In genomic region chr18:44826418-44827259, GRCh38 we compare ENCODE assay signal across 8 cellular contexts.
A peak's percentile ranks its signal among the peaks of the same experiment; 100 is the strongest.
DNase-seq lines count a peak whose midpoint lies in the region; ATAC-seq, FAIRE-seq and TF ChIP-seq lines count a peak whose summit lies in the region.

No MANE protein-coding gene starts in this region.

- TF ChIP-seq POLR2A in prostate gland (IDR thresholded peaks at IDR 0.05), result no peak

- peaks cover 2% of the 10 kb centered on the region for H3K4me1 ChIP-seq in prostate gland (replicated peaks)

- 20% methylated on average over 5 of the region's 5 CpGs for WGBS in prostate gland

- no peaks in the 10 kb centered on the region for H3K27me3 Mint-ChIP-seq in natural killer cell treated with Interleukin-12 subunit alpha and Interleukin-12 subunit beta and Interleukin-15 and Interleukin-18, amount 100 ng/mL, for 72 hours

- no peaks in the 10 kb centered on the region for H3K36me3 ChIP-seq in prostate gland

- peak overlapping the region; percentile 73 to 74 for H3K27ac ChIP-seq in prostate gland

- no peaks in the 10 kb centered on the region for H3K27me3 ChIP-seq in prostate gland (replicated peaks; ENCODE audit: insufficient read depth)

- H3K36me3 Mint-ChIP-seq in natural killer cell treated with Interleukin-12 subunit alpha and Interleukin-12 subunit beta and Interleukin-15 and Interleukin-18, amount 100 ng/mL, for 72 hours, result no peaks in the 10 kb centered on the region

- intact Hi-C loops in prostate gland (cut with DNase I), result no loop called here

- H3K4me3 Mint-ChIP-seq in natural killer cell treated with Interleukin-12 subunit alpha and Interleukin-12 subunit beta and Interleukin-15 and Interleukin-18, amount 100 ng/mL, for 72 hours, result no peak overlapping the region

- DNase-seq in HS-5 (ENCODE audit: low read depth), result peak; percentile 38
- DNase-seq in glomerular visceral epithelial cell (ENCODE audit: extremely low spot score), result peak; percentile 76
- peak; percentile 87 for DNase-seq in prostate gland (ENCODE audit: low spot score)
- DNase-seq in natural killer cell treated with Interleukin-12 subunit alpha and Interleukin-12 subunit beta and Interleukin-15 and Interleukin-18, amount 100 ng/mL, for 72 hours (ENCODE audit: low spot score), result no peak
- no peak for DNase-seq in CD1c-positive myeloid dendritic cell (ENCODE audit: extremely low spot score)
- DNase-seq in frontal cortex (ENCODE audit: low spot score in 2 of 2), result no peak
- DNase-seq in activated CD4-positive, alpha-beta T cell treated with anti-CD3 and anti-CD28 coated beads for 1 hour, result no peak

- H3K27ac Mint-ChIP-seq in natural killer cell treated with Interleukin-12 subunit alpha and Interleukin-12 subunit beta and Interleukin-15 and Interleukin-18, amount 100 ng/mL, for 72 hours, result peak overlapping the region in 1 of 2 donors; percentile 74

- no peaks in the 10 kb centered on the region for H3K9me3 ChIP-seq in prostate gland

- TF ChIP-seq CTCF in prostate gland (IDR thresholded peaks at IDR 0.05), result no peak

- peak; percentile 81 for ATAC-seq in SK-N-SH treated with all-trans-retinoic acid at 6 μM for 48 hours
- ATAC-seq in natural killer cell treated with Interleukin-12 subunit alpha and Interleukin-12 subunit beta and Interleukin-15 and Interleukin-18, amount 100 ng/mL, for 72 hours, result no peak

- H3K4me1 Mint-ChIP-seq in natural killer cell treated with Interleukin-12 subunit alpha and Interleukin-12 subunit beta and Interleukin-15 and Interleukin-18, amount 100 ng/mL, for 72 hours (ENCODE audit: low read depth in 2 of 2), result peaks cover 26 to 32% of the 10 kb centered on the region in 2 donors

- H3K4me3 ChIP-seq in prostate gland, result no peak overlapping the region

- H3K9me3 Mint-ChIP-seq in natural killer cell treated with Interleukin-12 subunit alpha and Interleukin-12 subunit beta and Interleukin-15 and Interleukin-18, amount 100 ng/mL, for 72 hours, result no peaks in the 10 kb centered on the region

- no peak for FAIRE-seq in frontal cortex (lab: Jason Lieb, UNC)

TF ChIP-seq in SK-N-SH treated with all-trans-retinoic acid at 6 μM for 48 hours, 23 proteins besides CTCF, POLR2A, EP300 and RAD21:
- TF ChIP-seq ZC3H10 (CRISPR knock-in tag; IDR thresholded peaks at IDR 0.05) (no peak), ZFP3 (CRISPR knock-in tag; IDR thresholded peaks at IDR 0.05) (no peak), ZNF8 (CRISPR knock-in tag; IDR thresholded peaks at IDR 0.05) (no peak), PPARA (CRISPR knock-in tag; IDR thresholded peaks at IDR 0.05; ENCODE audit: borderline replicate concordance) (no peak), BACH2 (CRISPR knock-in tag; IDR thresholded peaks at IDR 0.05; ENCODE audit: borderline replicate concordance) (no peak), CREB5 (CRISPR knock-in tag; IDR thresholded peaks at IDR 0.05; ENCODE audit: low read depth) (no peak), SNAI2 (CRISPR knock-in tag; IDR thresholded peaks at IDR 0.05) (no peak), ZNF565 (CRISPR knock-in tag; conservative IDR thresholded peaks at IDR 0.05; ENCODE audit: low read depth) (no peak), ISL1 (CRISPR knock-in tag; IDR thresholded peaks at IDR 0.05) (no peak), ESRRG (CRISPR knock-in tag; IDR thresholded peaks at IDR 0.05) (no peak), TOX (CRISPR knock-in tag; IDR thresholded peaks at IDR 0.05; ENCODE audit: borderline replicate concordance) (no peak), RARB (CRISPR knock-in tag; IDR thresholded peaks at IDR 0.05) (no peak), TSHZ2 (CRISPR knock-in tag; IDR thresholded peaks at IDR 0.05) (no peak), GLIS3 (CRISPR knock-in tag; IDR thresholded peaks at IDR 0.05) (no peak), TCF4 (CRISPR knock-in tag; IDR thresholded peaks at IDR 0.05; ENCODE audit: borderline replicate concordance) (no peak), OSR1 (CRISPR knock-in tag; IDR thresholded peaks at IDR 0.05) (no peak), CSRNP3 (CRISPR knock-in tag; IDR thresholded peaks at IDR 0.05) (no peak)
- TF ChIP-seq, protein P1, sequence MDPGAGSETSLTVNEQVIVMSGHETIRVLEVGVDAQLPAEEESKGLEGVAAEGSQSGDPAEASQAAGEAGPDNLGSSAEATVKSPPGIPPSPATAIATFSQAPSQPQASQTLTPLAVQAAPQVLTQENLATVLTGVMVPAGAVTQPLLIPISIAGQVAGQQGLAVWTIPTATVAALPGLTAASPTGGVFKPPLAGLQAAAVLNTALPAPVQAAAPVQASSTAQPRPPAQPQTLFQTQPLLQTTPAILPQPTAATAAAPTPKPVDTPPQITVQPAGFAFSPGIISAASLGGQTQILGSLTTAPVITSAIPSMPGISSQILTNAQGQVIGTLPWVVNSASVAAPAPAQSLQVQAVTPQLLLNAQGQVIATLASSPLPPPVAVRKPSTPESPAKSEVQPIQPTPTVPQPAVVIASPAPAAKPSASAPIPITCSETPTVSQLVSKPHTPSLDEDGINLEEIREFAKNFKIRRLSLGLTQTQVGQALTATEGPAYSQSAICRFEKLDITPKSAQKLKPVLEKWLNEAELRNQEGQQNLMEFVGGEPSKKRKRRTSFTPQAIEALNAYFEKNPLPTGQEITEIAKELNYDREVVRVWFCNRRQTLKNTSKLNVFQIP (CRISPR knock-in tag; IDR thresholded peaks at IDR 0.05; ENCODE audit: borderline replicate concordance, low read depth), result no peak
- TF ChIP-seq, protein P2, sequence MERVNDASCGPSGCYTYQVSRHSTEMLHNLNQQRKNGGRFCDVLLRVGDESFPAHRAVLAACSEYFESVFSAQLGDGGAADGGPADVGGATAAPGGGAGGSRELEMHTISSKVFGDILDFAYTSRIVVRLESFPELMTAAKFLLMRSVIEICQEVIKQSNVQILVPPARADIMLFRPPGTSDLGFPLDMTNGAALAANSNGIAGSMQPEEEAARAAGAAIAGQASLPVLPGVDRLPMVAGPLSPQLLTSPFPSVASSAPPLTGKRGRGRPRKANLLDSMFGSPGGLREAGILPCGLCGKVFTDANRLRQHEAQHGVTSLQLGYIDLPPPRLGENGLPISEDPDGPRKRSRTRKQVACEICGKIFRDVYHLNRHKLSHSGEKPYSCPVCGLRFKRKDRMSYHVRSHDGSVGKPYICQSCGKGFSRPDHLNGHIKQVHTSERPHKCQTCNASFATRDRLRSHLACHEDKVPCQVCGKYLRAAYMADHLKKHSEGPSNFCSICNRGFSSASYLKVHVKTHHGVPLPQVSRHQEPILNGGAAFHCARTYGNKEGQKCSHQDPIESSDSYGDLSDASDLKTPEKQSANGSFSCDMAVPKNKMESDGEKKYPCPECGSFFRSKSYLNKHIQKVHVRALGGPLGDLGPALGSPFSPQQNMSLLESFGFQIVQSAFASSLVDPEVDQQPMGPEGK (CRISPR knock-in tag; IDR thresholded peaks at IDR 0.05; ENCODE audit: borderline replicate concordance), result no peak
TF ChIP-seq in SK-N-SH treated with all-trans-retinoic acid at 6 μM for 48 hours: peak in this region for 0.

Comparison
In these comparisons a context has a peak if more than half of its experiments do, and no peak if none do; other contexts are left out.
1. DNase-seq: peak in HS-5 (single experiment), glomerular visceral epithelial cell (single experiment) and prostate gland (single experiment); none in natural killer cell treated with Interleukin-12 subunit alpha and Interleukin-12 subunit beta and Interleukin-15 and Interleukin-18, amount 100 ng/mL, for 72 hours (single experiment), CD1c-positive myeloid dendritic cell (single experiment), frontal cortex (0 of 2) and activated CD4-positive, alpha-beta T cell treated with anti-CD3 and anti-CD28 coated beads for 1 hour (single experiment).